16 cellular contexts compared by ENCODE assay signal in the genomic region with DNA sequence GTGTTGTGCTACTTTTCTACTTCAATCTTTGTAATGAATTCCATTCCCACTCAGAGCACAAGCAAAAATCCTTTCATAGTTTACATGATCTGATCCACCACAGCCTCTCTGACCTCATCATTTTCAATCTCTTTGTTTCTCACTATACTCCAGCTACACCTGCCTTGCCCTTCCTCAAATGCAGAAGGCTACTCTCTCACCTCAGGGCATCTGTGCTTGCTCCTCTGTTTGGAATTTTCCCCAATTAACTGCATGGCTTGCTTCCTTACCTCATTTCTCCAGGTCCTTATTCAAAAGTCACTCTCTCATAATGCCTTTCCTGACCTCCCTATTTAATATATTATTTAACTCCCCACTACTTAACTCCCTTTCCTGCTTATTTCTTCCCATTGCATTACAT.
DNase-seq lines count a peak whose midpoint lies in the region; ATAC-seq, FAIRE-seq and TF ChIP-seq lines count a peak whose summit lies in the region.
"Had no signal": no experiment of that assay in that cellular context is flagged by ENCODE, and none has a peak within 500 bp of the region (broad histone marks: within the 10 kb centered on the region; RNA-seq: fewer than 3 reads in every experiment).

No MANE protein-coding gene starts in this region.

- FAIRE-seq in GM12878 (lab: Jason Lieb, UNC): no peak
- FAIRE-seq: G401.6, GM19239, H1 had no signal

- DNase-seq in Karpas-422 (peak; percentile 11), GM12878 (ENCODE audit: low read depth, low spot score) (no peak), left kidney (ENCODE audit: low read depth, low spot score) (peak; percentile 15), natural killer cell (no peak)
- no peak for DNase-seq in stimulated activated naive CD8-positive, alpha-beta T cell treated with anti-CD3 and anti-CD28 coated beads, Interleukin-15, amount 100 ng/mL, for 72 hours
- DNase-seq: Calu3; CD4-positive, alpha-beta memory T cell; COR-L47; DMS53; DMS79 treated with DMSO at 0.1 percent for 48 hours; H7 had no signal

- RAD21 ChIA-PET in GM12878 (lab: Charles Lee; ENCODE audit: unreplicated experiment): interaction anchor here (1.2 kb wide), 1 partner anchor 62 kb away, joined by 4 read pairs; no protein-coding TSS in a partner anchor

- H3K9me2 ChIP-seq in Karpas-422 (replicated peaks; ENCODE audit: insufficient read depth, low read length): no peaks in the 10 kb centered on the region

- H3K4me2 ChIP-seq in Karpas-422 (ENCODE audit: low read depth, low read length, poor library complexity, severe bottlenecking) (no peak overlapping the region), GM12878 (ENCODE audit: control insufficient read depth, insufficient read depth) (no peak overlapping the region)

- H3K36me3 ChIP-seq in Karpas-422 (ENCODE audit: insufficient read depth, low read length) (no peaks in the 10 kb centered on the region), GM12878 (ENCODE audit: control insufficient read depth in 2 of 2, insufficient read depth in 2 of 2, low read length in 1 of 2) (no peaks in the 10 kb centered on the region)

- ATAC-seq in GM12878 (peak; percentile 30), GM21526 (IDR thresholded peaks at IDR 0.05; ENCODE audit: low FRiP score, unreplicated experiment) (no peak), natural killer cell (no peak)
- ATAC-seq in stimulated activated naive CD8-positive, alpha-beta T cell treated with anti-CD3 and anti-CD28 coated beads, Interleukin-15, amount 100 ng/mL, for 72 hours: no peak
- ATAC-seq: HCT116 had no signal

- SMC1A ChIA-PET in GM12878 (lab: Charles Lee; ENCODE audit: uncharacterized antibody, unreplicated experiment): interaction anchor here (0.7 kb wide), 1 partner anchor 32 kb away, joined by 4 read pairs; no protein-coding TSS in a partner anchor

- no peaks in the 10 kb centered on the region for H3K27me3 Mint-ChIP-seq in stimulated activated naive CD8-positive, alpha-beta T cell treated with anti-CD3 and anti-CD28 coated beads, Interleukin-15, amount 100 ng/mL, for 72 hours
- peaks cover 4 to 8% of the 10 kb centered on the region in 2 donors for H3K27me3 Mint-ChIP-seq in natural killer cell (ENCODE audit: low read depth in 2 of 2)

- no peak overlapping the region for H3K9ac ChIP-seq in Karpas-422 (ENCODE audit: low read length)
- no peak overlapping the region for H3K9ac ChIP-seq in GM12878 (ENCODE audit: control insufficient read depth, insufficient read depth, low read length)

- H3K27ac ChIP-seq in Karpas-422 (ENCODE audit: low read length) (no peak overlapping the region), GM12878 (ENCODE audit: control insufficient read depth, insufficient read depth) (no peak overlapping the region)

- intact Hi-C loops in GM12878 (cut with micrococcal nuclease; ENCODE audit: unreplicated experiment) (no loop called here), natural killer cell (cut with micrococcal nuclease) (no loop called here)

- H3K4me3 Mint-ChIP-seq in stimulated activated naive CD8-positive, alpha-beta T cell treated with anti-CD3 and anti-CD28 coated beads, Interleukin-15, amount 100 ng/mL, for 72 hours: no peak overlapping the region
- no peak overlapping the region for H3K4me3 Mint-ChIP-seq in natural killer cell
- H3K4me3 Mint-ChIP-seq: CD4-positive, alpha-beta memory T cell had no signal

- TF ChIP-seq RAD21 in GM12878 (IDR thresholded peaks at IDR 0.05; ENCODE audit: insufficient read depth, low read depth, low read length): no peak

- no peaks in the 10 kb centered on the region for H3K9me3 Mint-ChIP-seq in stimulated activated naive CD8-positive, alpha-beta T cell treated with anti-CD3 and anti-CD28 coated beads, Interleukin-15, amount 100 ng/mL, for 72 hours
- H3K9me3 Mint-ChIP-seq in natural killer cell: no peaks in the 10 kb centered on the region

- BruUV-seq in GM12878 (replicated peaks; lab: Mats Ljungman, UMichigan): no TSS peak

- no peaks in the 10 kb centered on the region for H3K79me2 ChIP-seq in Karpas-422 (ENCODE audit: low read length)
- no peaks in the 10 kb centered on the region for H3K79me2 ChIP-seq in GM12878 (ENCODE audit: control insufficient read depth, insufficient read depth, low read length)

- no peaks in the 10 kb centered on the region for H3K4me1 ChIP-seq in Karpas-422 (ENCODE audit: low read length)
- H3K4me1 ChIP-seq in GM12878 (ENCODE audit: control insufficient read depth, insufficient read depth, low read length): no peaks in the 10 kb centered on the region; the same call in 1 of the 2 replicates

- no peaks in the 10 kb centered on the region for H3K36me3 Mint-ChIP-seq in natural killer cell
- H3K36me3 Mint-ChIP-seq: CD4-positive, alpha-beta memory T cell had no signal

- no peak overlapping the region for H2AFZ ChIP-seq in Karpas-422 (ENCODE audit: low read length)
- H2AFZ ChIP-seq in GM12878 (ENCODE audit: control insufficient read depth, low read depth, low read length): no peak overlapping the region

- TF ChIP-seq EP300 in GM12878 (IDR thresholded peaks at IDR 0.05; ENCODE audit: borderline replicate concordance in 1 of 2, control insufficient read depth in 1 of 2, low read depth in 2 of 2, low read length in 2 of 2): no peak

- H3K9me3 ChIP-seq in Karpas-422 (ENCODE audit: low read length): no peaks in the 10 kb centered on the region
- no peaks in the 10 kb centered on the region for H3K9me3 ChIP-seq in GM12878 (replicated peaks; ENCODE audit: control insufficient read depth, insufficient read depth, low read length)

- no peak overlapping the region for H3K4me3 ChIP-seq in Karpas-422 (ENCODE audit: low read length)
- no peak overlapping the region for H3K4me3 ChIP-seq in GM12878

- H4K20me1 ChIP-seq in Karpas-422 (ENCODE audit: insufficient read depth, low read depth, low read length): no peaks in the 10 kb centered on the region
- no peaks in the 10 kb centered on the region for H4K20me1 ChIP-seq in GM12878 (ENCODE audit: control insufficient read depth, insufficient read depth)

- H3K27me3 ChIP-seq in Karpas-422 (ENCODE audit: low read length) (no peaks in the 10 kb centered on the region), GM12878 (replicated peaks in 1 of 2; ENCODE audit: control insufficient read depth in 2 of 2, insufficient read depth in 2 of 2, low read length in 1 of 2) (no peaks in the 10 kb centered on the region)

- in situ Hi-C loops in GM12878 (cut with MboI): no loop called here

- no peak overlapping the region for H3K27ac Mint-ChIP-seq in stimulated activated naive CD8-positive, alpha-beta T cell treated with anti-CD3 and anti-CD28 coated beads, Interleukin-15, amount 100 ng/mL, for 72 hours
- no peak overlapping the region for H3K27ac Mint-ChIP-seq in natural killer cell
- H3K27ac Mint-ChIP-seq: CD4-positive, alpha-beta memory T cell had no signal

- no peak for TF ChIP-seq POLR2A in GM12878 (IDR thresholded peaks at IDR 0.05; ENCODE audit: low read depth, low read length)

- CTCF ChIA-PET in GM12878 (lab: Yijun Ruan, JAX): interaction anchor here (2.2 kb wide), 1 partner anchor 58 kb away, joined by 5 read pairs; no protein-coding TSS in a partner anchor

- H3K4me1 Mint-ChIP-seq in stimulated activated naive CD8-positive, alpha-beta T cell treated with anti-CD3 and anti-CD28 coated beads, Interleukin-15, amount 100 ng/mL, for 72 hours: no peaks in the 10 kb centered on the region
- H3K4me1 Mint-ChIP-seq in natural killer cell: no peaks in the 10 kb centered on the region
- H3K4me1 Mint-ChIP-seq: CD4-positive, alpha-beta memory T cell had no signal

- TF ChIP-seq CTCF in GM12878 (IDR thresholded peaks at IDR 0.05 in 2 of 3, conservative IDR thresholded peaks at IDR 0.05 in 1 of 3; ENCODE audit: control insufficient read depth in 2 of 3, extremely low read depth in 1 of 3, insufficient read depth in 1 of 3, low read depth in 3 of 3, low read length in 3 of 3) (no peak), natural killer cell (IDR thresholded peaks at IDR 0.05) (no peak)

- POLR2A ChIA-PET in GM12878 (lab: Charles Lee): no interaction called here

TF ChIP-seq in GM12878, 131 proteins besides CTCF, POLR2A, EP300 and RAD21 (continues in another document):
- no peak for TF ChIP-seq NR2C1 (IDR thresholded peaks at IDR 0.05)
- no peak for TF ChIP-seq IRF4 (IDR thresholded peaks at IDR 0.05; ENCODE audit: low read depth, low read length)
- no peak for TF ChIP-seq RBBP5 (conservative IDR thresholded peaks at IDR 0.05)
- no peak for TF ChIP-seq ETV6 (conservative IDR thresholded peaks at IDR 0.05 in 1 of 2, IDR thresholded peaks at IDR 0.05 in 1 of 2; ENCODE audit: borderline replicate concordance in 1 of 2, low read depth in 1 of 2)
- TF ChIP-seq IKZF1 (conservative IDR thresholded peaks at IDR 0.05): no peak
- TF ChIP-seq, protein P1, sequence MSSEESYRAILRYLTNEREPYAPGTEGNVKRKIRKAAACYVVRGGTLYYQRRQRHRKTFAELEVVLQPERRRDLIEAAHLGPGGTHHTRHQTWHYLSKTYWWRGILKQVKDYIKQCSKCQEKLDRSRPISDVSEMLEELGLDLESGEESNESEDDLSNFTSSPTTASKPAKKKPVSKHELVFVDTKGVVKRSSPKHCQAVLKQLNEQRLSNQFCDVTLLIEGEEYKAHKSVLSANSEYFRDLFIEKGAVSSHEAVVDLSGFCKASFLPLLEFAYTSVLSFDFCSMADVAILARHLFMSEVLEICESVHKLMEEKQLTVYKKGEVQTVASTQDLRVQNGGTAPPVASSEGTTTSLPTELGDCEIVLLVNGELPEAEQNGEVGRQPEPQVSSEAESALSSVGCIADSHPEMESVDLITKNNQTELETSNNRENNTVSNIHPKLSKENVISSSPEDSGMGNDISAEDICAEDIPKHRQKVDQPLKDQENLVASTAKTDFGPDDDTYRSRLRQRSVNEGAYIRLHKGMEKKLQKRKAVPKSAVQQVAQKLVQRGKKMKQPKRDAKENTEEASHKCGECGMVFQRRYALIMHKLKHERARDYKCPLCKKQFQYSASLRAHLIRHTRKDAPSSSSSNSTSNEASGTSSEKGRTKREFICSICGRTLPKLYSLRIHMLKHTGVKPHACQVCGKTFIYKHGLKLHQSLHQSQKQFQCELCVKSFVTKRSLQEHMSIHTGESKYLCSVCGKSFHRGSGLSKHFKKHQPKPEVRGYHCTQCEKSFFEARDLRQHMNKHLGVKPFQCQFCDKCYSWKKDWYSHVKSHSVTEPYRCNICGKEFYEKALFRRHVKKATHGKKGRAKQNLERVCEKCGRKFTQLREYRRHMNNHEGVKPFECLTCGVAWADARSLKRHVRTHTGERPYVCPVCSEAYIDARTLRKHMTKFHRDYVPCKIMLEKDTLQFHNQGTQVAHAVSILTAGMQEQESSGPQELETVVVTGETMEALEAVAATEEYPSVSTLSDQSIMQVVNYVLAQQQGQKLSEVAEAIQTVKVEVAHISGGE (CRISPR knock-in tag; IDR thresholded peaks at IDR 0.05): no peak

Comparison
In these comparisons a context has a peak if more than half of its experiments do, and no peak if none do; other contexts are left out.
1. DNase-seq: peak in Karpas-422 (single experiment) and left kidney (single experiment); none in GM12878 (single experiment), stimulated activated naive CD8-positive, alpha-beta T cell treated with anti-CD3 and anti-CD28 coated beads, Interleukin-15, amount 100 ng/mL, for 72 hours (0 of 2) and natural killer cell (single experiment).